In genomic region chr1:1692714-1693647, GRCh38 we compare ENCODE assay signal across 8 cellular contexts. TPM values are rescaled to one million over a fixed set of nuclear protein-coding genes. Genes with fewer than 3 reads are reported as not detected.
DNase-seq lines count a peak whose midpoint lies in the region; ATAC-seq, FAIRE-seq and TF ChIP-seq lines count a peak whose summit lies in the region.
"Not testable (repeated sequence)": the region's sequence is repeated elsewhere in the genome, so short reads cannot be mapped to it uniquely, and the experiment has no call there.

Gene SLC35E2B (minus strand): TSS chr1:1692795. CDS start chr1:1676699, 16,096 bp downstream.

- peak within 1 kb of the TSS; percentile 60 to 73 (median 69) for H3K4me3 Mint-ChIP-seq in T-cell
- peak within 1 kb of the TSS; percentile 74 for H3K4me3 Mint-ChIP-seq in activated naive CD8-positive, alpha-beta T cell treated with anti-CD3 and anti-CD28 coated beads, Interleukin-2, amount 50 U/mL, for 24 hours

- TF ChIP-seq POLR2A in GM12891 (IDR thresholded peaks at IDR 0.05; ENCODE audit: low read depth, low read length); transverse colon (IDR thresholded peaks at IDR 0.05): not testable (repeated sequence)

- H3K36me3 Mint-ChIP-seq in T-cell = peaks cover 13% of the 10 kb centered on the region
- H3K36me3 Mint-ChIP-seq in activated naive CD8-positive, alpha-beta T cell treated with anti-CD3 and anti-CD28 coated beads, Interleukin-2, amount 50 U/mL, for 24 hours (ENCODE audit: low read depth) = not testable (repeated sequence)

- not testable (repeated sequence) for TF ChIP-seq EP300 in transverse colon (IDR thresholded peaks at IDR 0.05; ENCODE audit: low read depth)

- H3K27ac Mint-ChIP-seq in T-cell = peak within 1 kb of the TSS; percentile 84 to 93
- peak within 1 kb of the TSS; percentile 54 for H3K27ac Mint-ChIP-seq in activated naive CD8-positive, alpha-beta T cell treated with anti-CD3 and anti-CD28 coated beads, Interleukin-2, amount 50 U/mL, for 24 hours

- not testable (repeated sequence) for H3K9me3 ChIP-seq in transverse colon

- FAIRE-seq in GM12891 (lab: Jason Lieb, UNC) = peak; percentile 100

- CTCF ChIA-PET in T-cell (lab: Charles Lee) = interaction anchor here in 1 of 2 donors (0.6 kb wide), 1 partner anchor 32 kb away, joined by 4 read pairs; no protein-coding TSS in a partner anchor

- intact Hi-C loops in cardiac septum (cut with DNase I); posterior vena cava (cut with DNase I); transverse colon (cut with DNase I; ENCODE audit: low total_unique reads): not testable (repeated sequence)

- H3K27ac ChIP-seq in transverse colon = peak within 1 kb of the TSS; percentile 91 to 95 (median 92)

- not testable (repeated sequence) for H3K4me1 ChIP-seq in transverse colon

- not testable (repeated sequence) for H3K27me3 Mint-ChIP-seq in T-cell; activated naive CD8-positive, alpha-beta T cell treated with anti-CD3 and anti-CD28 coated beads, Interleukin-2, amount 50 U/mL, for 24 hours

- not testable (repeated sequence) for H3K36me3 ChIP-seq in transverse colon

- ATAC-seq in HG02840 (IDR thresholded peaks at IDR 0.05; ENCODE audit: low FRiP score, unreplicated experiment) = peak; percentile 79
- ATAC-seq in T-cell (replicated peaks in 1 of 4) = peak; percentile 73 to 79 (median 78)
- ATAC-seq in activated naive CD8-positive, alpha-beta T cell treated with anti-CD3 and anti-CD28 coated beads, Interleukin-2, amount 50 U/mL, for 24 hours = peak; percentile 93

- H3K4me1 Mint-ChIP-seq in T-cell = peaks cover 3 to 21% (median 12%) of the 10 kb centered on the region in 3 donors
- peaks cover 13% of the 10 kb centered on the region for H3K4me1 Mint-ChIP-seq in activated naive CD8-positive, alpha-beta T cell treated with anti-CD3 and anti-CD28 coated beads, Interleukin-2, amount 50 U/mL, for 24 hours

- TF ChIP-seq CTCF in transverse colon (IDR thresholded peaks at IDR 0.05) = peak in 1 of 5 experiments; percentile 45

- DNase-seq in GM12891 (ENCODE audit: insufficient read length, low spot score) = not testable (repeated sequence)
- DNase-seq in NCI-H1436 treated with DMSO at 0.1 percent for 48 hours (lab: John Stamatoyannopoulos, UW) = peak; percentile 52
- peak; percentile 86 to 98 (median 94) for DNase-seq in T-cell
- DNase-seq in activated naive CD8-positive, alpha-beta T cell treated with anti-CD3 and anti-CD28 coated beads, Interleukin-2, amount 50 U/mL, for 24 hours = peak; percentile 70
- peak; percentile 97 for DNase-seq in cardiac septum (ENCODE audit: low spot score)
- DNase-seq in posterior vena cava (ENCODE audit: low spot score) = peak; percentile 96
- peak; percentile 92 for DNase-seq in transverse colon

- no CpG with 5 or more reads among the region's 98 CpGs for WGBS in transverse colon (ENCODE audit: low coverage in 1 of 2), 2 donors

- H3K9me3 Mint-ChIP-seq in T-cell; activated naive CD8-positive, alpha-beta T cell treated with anti-CD3 and anti-CD28 coated beads, Interleukin-2, amount 50 U/mL, for 24 hours: not testable (repeated sequence)

- H3K4me3 ChIP-seq in transverse colon = peak within 1 kb of the TSS; percentile 28 to 88 (median 60)

- POLR2A ChIA-PET in T-cell (lab: Charles Lee) = not testable (repeated sequence)

- not testable (repeated sequence) for H3K27me3 ChIP-seq in transverse colon

- in situ Hi-C loops in transverse colon (cut with MboI; ENCODE audit: low pct_ligation_motif_present in 1 of 4, low pct_unique_long_range_greater_than_20kb in 1 of 4, low sequenced_read_pairs in 3 of 4) = not testable (repeated sequence)

TF ChIP-seq in GM12891, 5 proteins besides CTCF, POLR2A, EP300 and RAD21:
- TF ChIP-seq PAX5 (IDR thresholded peaks at IDR 0.05; ENCODE audit: insufficient read depth, low read length, severe bottlenecking) = peak; percentile 29

RNA-seq across cellular contexts. Expression of gene SLC35E2B, which starts in this region (rescaled TPM):
- polyA plus RNA-seq in GM12891 (2012; ENCODE audit: low read depth, missing spikeins) = 14.5 TPM
- total RNA-seq in T-cell (100 to 1,000 TPM in 3 of 5 donors, 10 to 100 TPM in 2; 77.7 to 202 (median 128) TPM), cardiac septum (19.1 TPM), posterior vena cava (10 to 100 TPM; 20.7 to 27.7 TPM), transverse colon (100 to 1,000 TPM in 2 of 4 donors, 10 to 100 TPM in 2; 63.4 to 202 (median 83.9) TPM)
